ENCODE assay signal across 8 cellular contexts in genomic region chr4:83114576-83114975, GRCh38. TPM values are rescaled to one million over a fixed set of nuclear protein-coding genes. Genes with fewer than 3 reads are reported as not detected.
A peak's percentile ranks its signal among the peaks of the same experiment; 100 is the strongest.
DNase-seq lines count a peak whose midpoint lies in the region; ATAC-seq, FAIRE-seq and TF ChIP-seq lines count a peak whose summit lies in the region.

PLAC8 (minus strand) TSS chr4:83114729; CDS start chr4:83107921, 6,808 bp downstream.

- CTCF ChIA-PET in A549 (lab: Yijun Ruan, JAX), result interaction anchor here (0.5 to 0.6 kb wide), 3 partner anchors 63 to 394 kb away, joined by 3 to 5 read pairs (median 3); no protein-coding TSS in a partner anchor

- peaks cover 3% of the 10 kb centered on the region for H3K27me3 Mint-ChIP-seq in type B pancreatic cell

- TF ChIP-seq POLR2A in A549 (IDR thresholded peaks at IDR 0.05; ENCODE audit: low read length), result no peak
- peak; percentile 87 to 93 for TF ChIP-seq POLR2A in Peyer's patch (IDR thresholded peaks at IDR 0.05)

- ATAC-seq in A549 (no peak), GM18867 (IDR thresholded peaks at IDR 0.05; ENCODE audit: unreplicated experiment) (peak; percentile 37), HG03097 (IDR thresholded peaks at IDR 0.05; ENCODE audit: low FRiP score, unreplicated experiment) (peak; percentile 49)

- H3K27ac Mint-ChIP-seq in type B pancreatic cell, result peak within 1 kb of the TSS; percentile 69

- 51% methylated on average over 5 of the region's 5 CpGs for WGBS in A549 (ENCODE audit: missing lambda C conversion rate)

- TF ChIP-seq CTCF in A549 (IDR thresholded peaks at IDR 0.05) (no peak), Peyer's patch (IDR thresholded peaks at IDR 0.05) (no peak), type B pancreatic cell (conservative IDR thresholded peaks at IDR 0.05) (no peak)

- no peak within 1 kb of the TSS for H3K4me3 ChIP-seq in A549
- H3K4me3 ChIP-seq in Peyer's patch, result peak within 1 kb of the TSS; percentile 25 to 54 (median 40)
- H3K4me3 ChIP-seq in effector memory CD4-positive, alpha-beta T cell (ENCODE audit: insufficient read depth, low read depth, low read length, poor library complexity, severe bottlenecking), result peak within 1 kb of the TSS; percentile 60

- H3K27ac ChIP-seq in A549, result no peak within 1 kb of the TSS; a peak in 1 of 6 replicates
- peak within 1 kb of the TSS; percentile 64 to 88 (median 74) for H3K27ac ChIP-seq in Peyer's patch
- H3K27ac ChIP-seq in effector memory CD4-positive, alpha-beta T cell (ENCODE audit: insufficient read depth, low read length, poor library complexity, severe bottlenecking), result peak within 1 kb of the TSS; percentile 71

- peaks cover 21% of the 10 kb centered on the region for H3K4me1 ChIP-seq in A549
- peaks cover 0 to 26% (median 5%) of the 10 kb centered on the region in 4 donors for H3K4me1 ChIP-seq in Peyer's patch
- H3K4me1 ChIP-seq in effector memory CD4-positive, alpha-beta T cell (ENCODE audit: control insufficient read depth, insufficient read depth, low read length, poor library complexity, severe bottlenecking), result peaks cover 24% of the 10 kb centered on the region

- POLR2A ChIA-PET in A549 (lab: Yijun Ruan, JAX), result interaction anchor here (1.0 kb wide), 1 partner anchor 170 kb away, joined by 4 read pairs; the partner anchor contains the start of gene COQ2

- DNase-seq in A549 (ENCODE audit: low read depth in 1 of 2, low spot score in 1 of 2) (no peak), Peyer's patch (peak in 2 of 3 donors; percentile 80 to 88), type B pancreatic cell (ENCODE audit: extremely low spot score, unreplicated experiment) (no peak), NCI-H187 (lab: John Stamatoyannopoulos, UW) (no peak), NCI-H69 (lab: John Stamatoyannopoulos, UW) (no peak)
- DNase-seq in effector memory CD4-positive, alpha-beta T cell, result peak in 2 of 3 donors; percentile 27 to 32

- no peak for TF ChIP-seq RAD21 in A549 (conservative IDR thresholded peaks at IDR 0.05 in 1 of 2, IDR thresholded peaks at IDR 0.05 in 1 of 2)

- peak within 1 kb of the TSS; percentile 37 for H3K4me2 ChIP-seq in A549

- H3K9me3 ChIP-seq in A549 (no peaks in the 10 kb centered on the region), Peyer's patch (no peaks in the 10 kb centered on the region)
- H3K9me3 ChIP-seq in effector memory CD4-positive, alpha-beta T cell (ENCODE audit: control insufficient read depth, low read length), result no peaks in the 10 kb centered on the region

- H3K4me1 Mint-ChIP-seq in type B pancreatic cell (ENCODE audit: unreplicated experiment), result peaks cover 7% of the 10 kb centered on the region

- no peaks in the 10 kb centered on the region for H3K9me3 Mint-ChIP-seq in type B pancreatic cell

- no peak for TF ChIP-seq EP300 in A549 (IDR thresholded peaks at IDR 0.05)

- no peaks in the 10 kb centered on the region for H3K27me3 ChIP-seq in Peyer's patch
- no peaks in the 10 kb centered on the region for H3K27me3 ChIP-seq in effector memory CD4-positive, alpha-beta T cell (replicated peaks; ENCODE audit: control insufficient read depth, insufficient read depth, low read length, poor library complexity, severe bottlenecking)

- FAIRE-seq in A549 (lab: Jason Lieb, UNC), result no peak

- peak within 1 kb of the TSS; percentile 70 for H3K4me3 Mint-ChIP-seq in type B pancreatic cell

- no peaks in the 10 kb centered on the region for H3K36me3 ChIP-seq in Peyer's patch
- no peaks in the 10 kb centered on the region for H3K36me3 ChIP-seq in effector memory CD4-positive, alpha-beta T cell (ENCODE audit: control insufficient read depth, insufficient read depth, low read length)

- H3K36me3 Mint-ChIP-seq in type B pancreatic cell, result no peaks in the 10 kb centered on the region

TF ChIP-seq in A549, 52 proteins besides CTCF, POLR2A, EP300 and RAD21:
- TF ChIP-seq SREBF2 (IDR thresholded peaks at IDR 0.05) (no peak), HES2 (IDR thresholded peaks at IDR 0.05) (no peak), RCOR1 (IDR thresholded peaks at IDR 0.05; ENCODE audit: low read depth, low read length) (no peak), GATA3 (IDR thresholded peaks at IDR 0.05; ENCODE audit: borderline replicate concordance) (no peak), ZFP36 (IDR thresholded peaks at IDR 0.05; ENCODE audit: borderline replicate concordance, partially characterized antibody) (no peak), FOSB (CRISPR knock-in tag; IDR thresholded peaks at IDR 0.05) (no peak), TFCP2L1 (CRISPR knock-in tag; IDR thresholded peaks at IDR 0.05) (no peak), CHD4 (IDR thresholded peaks at IDR 0.05; ENCODE audit: borderline replicate concordance) (no peak), ZSCAN20 (CRISPR knock-in tag; IDR thresholded peaks at IDR 0.05) (no peak), MAX (IDR thresholded peaks at IDR 0.05) (no peak), ZC3H11A (IDR thresholded peaks at IDR 0.05) (no peak), HMGXB4 (CRISPR knock-in tag; IDR thresholded peaks at IDR 0.05; ENCODE audit: borderline replicate concordance) (no peak), ZNF302 (CRISPR knock-in tag; IDR thresholded peaks at IDR 0.05) (no peak), PHF8 (IDR thresholded peaks at IDR 0.05; ENCODE audit: borderline replicate concordance, low read depth) (no peak), RNF2 (IDR thresholded peaks at IDR 0.05; ENCODE audit: borderline replicate concordance, low read depth) (no peak), MYC (IDR thresholded peaks at IDR 0.05; ENCODE audit: borderline replicate concordance, low read length) (no peak), FOXS1 (CRISPR knock-in tag; IDR thresholded peaks at IDR 0.05) (no peak), CEBPB (IDR thresholded peaks at IDR 0.05) (no peak), USF2 (IDR thresholded peaks at IDR 0.05) (no peak)

RNA-seq across cellular contexts. Expression of gene PLAC8, which starts in this region (rescaled TPM):
- 8.0 and 8.2 TPM in 2 replicates for polyA plus RNA-seq in A549 (2011; rRNA removed)
- 4.4 TPM in 2 replicates for polyA plus RNA-seq in A549 (2012; cell fraction: cytosol; rRNA removed)
- polyA plus RNA-seq in A549 (2012; cell fraction: nucleus; rRNA removed), result 1.4 and 2.5 TPM in 2 replicates
- 1.6 to 1.7 TPM (median 1.7 TPM) in 3 replicates for polyA plus RNA-seq in A549 (2017; fragmentation: RNase III; extraction: RNeasy Plus Mini Kit Qiagen cat#74134 plus additional on column Dnase treatment)
- 2.2 and 2.8 TPM in 2 replicates for polyA minus RNA-seq in A549 (2011; rRNA and poly(A)+ RNA removed)
- total RNA-seq in Peyer's patch, result 100 to 1,000 TPM in 2 of 4 donors, 10 to 100 TPM in 2; 36.3 to 148 (median 107) TPM
- 38.4 and 60.9 TPM in 2 replicates for total RNA-seq in type B pancreatic cell (ENCODE audit: low replicate concordance)

Comparison
In these comparisons a context has a peak if more than half of its experiments do, and no peak if none do; other contexts are left out.
1. ATAC-seq: peak in GM18867 (single experiment) and HG03097 (single experiment); none in A549 (0 of 2).
2. DNase-seq: peak in Peyer's patch (2 of 3) and effector memory CD4-positive, alpha-beta T cell (2 of 3); none in A549 (0 of 2), type B pancreatic cell (single experiment), NCI-H187 (0 of 2) and NCI-H69 (single experiment).
3. H3K27ac ChIP-seq: peak in Peyer's patch (4 of 4) and effector memory CD4-positive, alpha-beta T cell (single experiment); none in A549 (0 of 2).